In genomic region chr2:175251425-175252041, GRCh38 we compare ENCODE assay signal across 8 cellular contexts.
A peak's percentile ranks its signal among the peaks of the same experiment; 100 is the strongest.
DNase-seq lines count a peak whose midpoint lies in the region; ATAC-seq and TF ChIP-seq lines count a peak whose summit lies in the region.

No MANE protein-coding gene starts in this region.

- H3K27ac ChIP-seq in left lung = no peak overlapping the region

- TF ChIP-seq CTCF in astrocyte of the spinal cord (IDR thresholded peaks at IDR 0.05; ENCODE audit: low read depth, low read length) = peak; percentile 68
- peak; percentile 21 to 60 for TF ChIP-seq CTCF in left lung (IDR thresholded peaks at IDR 0.05)

- H3K9me3 ChIP-seq in left lung = no peaks in the 10 kb centered on the region

- H3K4me3 ChIP-seq in astrocyte of the spinal cord (ENCODE audit: low read depth, low read length) (no peak overlapping the region), left lung (no peak overlapping the region)

- no peaks in the 10 kb centered on the region for H3K36me3 ChIP-seq in left lung

- in situ Hi-C loops in astrocyte of the spinal cord (cut with HindIII; ENCODE audit: low sequenced_read_pairs) = no loop called here

- no peak for ATAC-seq in left lung
- no peak for ATAC-seq in HG03039 (IDR thresholded peaks at IDR 0.05; ENCODE audit: unreplicated experiment)
- ATAC-seq in HG03432 (IDR thresholded peaks at IDR 0.05; ENCODE audit: unreplicated experiment) = no peak

- DNase-seq in A172 (ENCODE audit: low spot score) (peak; percentile 24), EL (peak; percentile 37), NCI-H1694 treated with DMSO at 0.1 percent for 48 hours (lab: John Stamatoyannopoulos, UW) (peak; percentile 52), astrocyte of the spinal cord (ENCODE audit: low read depth, low spot score) (peak; percentile 45), left lung (no peak), T1000 (lab: John Stamatoyannopoulos, UW) (no peak)

- intact Hi-C loops in left lung (cut with DNase I) = no loop called here

- peaks cover 0 to 20% of the 10 kb centered on the region in 2 donors for H3K27me3 ChIP-seq in left lung

- H3K4me1 ChIP-seq in left lung = no peaks in the 10 kb centered on the region

Comparison
In these comparisons a context has a peak if more than half of its experiments do, and no peak if none do; other contexts are left out.
1. DNase-seq: peak in A172 (single experiment), EL (single experiment), NCI-H1694 treated with DMSO at 0.1 percent for 48 hours (single experiment) and astrocyte of the spinal cord (single experiment); none in left lung (0 of 2) and T1000 (single experiment).